ENCODE assay signal across 18 cellular contexts in the genomic region with DNA sequence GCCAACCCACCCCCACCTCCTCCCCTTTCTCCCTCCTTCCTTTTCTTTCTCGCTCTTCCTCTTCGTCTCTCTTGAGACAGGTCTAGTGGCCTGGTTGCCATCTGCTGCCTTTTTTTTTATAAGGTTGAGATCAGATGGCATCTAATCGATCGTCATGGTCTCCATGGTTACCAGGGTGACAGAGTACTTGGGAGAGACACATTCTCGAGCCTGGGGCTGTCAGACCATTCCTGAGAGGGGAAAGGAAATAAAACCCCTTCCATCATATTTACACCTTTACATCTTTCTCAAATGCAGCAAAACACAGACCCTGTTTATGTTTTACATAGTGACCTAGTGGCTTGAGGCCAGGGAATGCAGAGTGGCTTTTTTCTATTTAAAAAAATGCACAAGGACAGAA. TPM values are rescaled to one million over a fixed set of nuclear protein-coding genes. Genes with fewer than 3 reads are reported as not detected.
"Had no signal": no experiment of that assay in that cellular context is flagged by ENCODE, and none has a peak within 500 bp of the region (broad histone marks: within the 10 kb centered on the region; RNA-seq: fewer than 3 reads in every experiment).

No MANE protein-coding gene starts in this region.

- H3K36me3 ChIP-seq: cardiac muscle cell, left lung, suprapubic skin, upper lobe of left lung had no signal

- H3K4me1 Mint-ChIP-seq: nephron had no signal

- H3K9me3 Mint-ChIP-seq: activated CD8-positive, alpha-beta T cell treated with anti-CD3 and anti-CD28 coated beads for 36 hours; activated T-helper 1 cell treated with anti-CD3 and anti-CD28 coated beads, Interleukin-12 subunit alpha, Interleukin-12 subunit beta, Interleukin-2, Interleukin-4 antibody, amounts not matched to agents 30 ng/mL and 10 ng/mL and 1 ng/mL, durations not matched to agents 14 hours and 24 hours and 36 hours; nephron had no signal

- H3K27ac ChIP-seq: cardiac muscle cell, left lung, suprapubic skin, upper lobe of left lung had no signal

- H3K27me3 Mint-ChIP-seq: activated CD8-positive, alpha-beta T cell treated with anti-CD3 and anti-CD28 coated beads for 36 hours had no signal

- H3K27me3 ChIP-seq: left lung, suprapubic skin, upper lobe of left lung had no signal

- H3K4me3 ChIP-seq: cardiac muscle cell, left lung, suprapubic skin, upper lobe of left lung had no signal

- FAIRE-seq: astrocyte, colon, frontal cortex, keratinocyte had no signal

- H3K4me1 ChIP-seq: left lung, upper lobe of left lung had no signal

- DNase-seq: activated CD4-positive, alpha-beta T cell treated with anti-CD3 and anti-CD28 coated beads for 36 hours; activated CD8-positive, alpha-beta memory T cell treated with anti-CD3 and anti-CD28 coated beads, Interleukin-2, amount 50 U/mL, for 48 hours; activated CD8-positive, alpha-beta T cell treated with anti-CD3 and anti-CD28 coated beads for 36 hours; activated naive CD4-positive, alpha-beta T cell treated with Interleukin-2 at 50 U/mL for 16 hours; left lung; stimulated activated CD4-positive, alpha-beta T cell treated with anti-CD3 and anti-CD28 coated beads, Interleukin-2, amount 100 ng/mL, for 48 hours; stimulated activated naive CD8-positive, alpha-beta T cell treated with anti-CD3 and anti-CD28 coated beads, Interleukin-15, Interleukin-2, amounts not matched to agents 100 U/mL and 50 U/mL, for 24 hours; T1000; upper lobe of left lung had no signal

- H3K4me3 Mint-ChIP-seq: activated CD4-positive, alpha-beta T cell treated with anti-CD3 and anti-CD28 coated beads for 36 hours; activated CD8-positive, alpha-beta T cell treated with anti-CD3 and anti-CD28 coated beads for 36 hours; activated T-helper 1 cell treated with anti-CD3 and anti-CD28 coated beads, Interleukin-12 subunit alpha, Interleukin-12 subunit beta, Interleukin-2, Interleukin-4 antibody, amounts not matched to agents 30 ng/mL and 10 ng/mL and 1 ng/mL, durations not matched to agents 14 hours and 24 hours and 36 hours; nephron had no signal

- H3K9me3 ChIP-seq: left lung, suprapubic skin, upper lobe of left lung had no signal

- ATAC-seq: activated CD4-positive, alpha-beta T cell treated with anti-CD3 and anti-CD28 coated beads for 36 hours; activated CD8-positive, alpha-beta T cell treated with anti-CD3 and anti-CD28 coated beads for 36 hours; left lung; stimulated activated naive CD8-positive, alpha-beta T cell treated with anti-CD3 and anti-CD28 coated beads, Interleukin-15, Interleukin-2, amounts not matched to agents 100 U/mL and 50 U/mL, for 24 hours had no signal

- H3K27ac Mint-ChIP-seq: activated CD4-positive, alpha-beta T cell treated with anti-CD3 and anti-CD28 coated beads for 36 hours; activated CD8-positive, alpha-beta T cell treated with anti-CD3 and anti-CD28 coated beads for 36 hours; activated T-helper 1 cell treated with anti-CD3 and anti-CD28 coated beads, Interleukin-12 subunit alpha, Interleukin-12 subunit beta, Interleukin-2, Interleukin-4 antibody, amounts not matched to agents 30 ng/mL and 10 ng/mL and 1 ng/mL, durations not matched to agents 14 hours and 24 hours and 36 hours; nephron had no signal

RNA-seq across cellular contexts. Expression of a gene that starts 53.5 kb away (rescaled TPM):
- total RNA-seq: pulmonary artery endothelial cell had no signal
